11 cellular contexts compared by ENCODE assay signal in the genomic region with DNA sequence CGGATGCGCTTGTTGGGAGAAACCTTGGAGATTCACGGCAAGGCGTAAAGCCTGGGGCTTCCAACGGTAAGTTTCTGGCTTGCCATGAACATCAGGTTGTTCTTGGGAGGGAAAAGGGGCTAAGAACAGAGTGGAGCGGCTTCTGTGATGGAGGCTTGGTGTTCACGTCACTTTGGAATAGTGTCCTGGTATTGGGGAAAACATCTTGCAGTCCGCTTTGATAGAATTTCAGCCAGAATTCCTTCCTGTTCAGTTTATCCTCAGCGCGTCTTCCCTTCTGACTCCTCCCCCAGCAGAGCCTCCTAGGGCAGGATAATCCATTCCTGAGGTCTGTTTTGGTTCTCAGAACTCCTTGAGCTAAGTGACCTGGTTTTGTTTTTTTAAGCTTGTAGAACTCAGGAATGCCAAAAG. TPM values are rescaled to one million over a fixed set of nuclear protein-coding genes. Genes with fewer than 3 reads are reported as not detected.
A peak's percentile ranks its signal among the peaks of the same experiment; 100 is the strongest.
DNase-seq lines count a peak whose midpoint lies in the region; ATAC-seq and TF ChIP-seq lines count a peak whose summit lies in the region.
"Had no signal": no experiment of that assay in that cellular context is flagged by ENCODE, and none has a peak within 500 bp of the region (broad histone marks: within the 10 kb centered on the region; RNA-seq: fewer than 3 reads in every experiment).

No MANE protein-coding gene starts in this region.

- no peak for ATAC-seq in gastrocnemius medialis
- ATAC-seq: GM12878 had no signal

- H3K27ac ChIP-seq in iPS-18a (ENCODE audit: low read length), result no peak overlapping the region
- H3K27ac ChIP-seq in gastrocnemius medialis, result peak overlapping the region; percentile 80 to 82 (median 80)

- H3K36me3 ChIP-seq in iPS-18a (ENCODE audit: control insufficient read depth, low read depth, low read length), result peaks cover 31% of the 10 kb centered on the region
- no peaks in the 10 kb centered on the region for H3K36me3 ChIP-seq in gastrocnemius medialis

- TF ChIP-seq CTCF in astrocyte of the spinal cord (IDR thresholded peaks at IDR 0.05; ENCODE audit: low read depth, low read length) (no peak), gastrocnemius medialis (IDR thresholded peaks at IDR 0.05 in 4 of 5, conservative IDR thresholded peaks at IDR 0.05 in 1 of 5) (no peak)

- DNase-seq in G401 (ENCODE audit: low spot score) (peak; percentile 46), astrocyte of the spinal cord (ENCODE audit: low read depth, low spot score) (peak; percentile 41), gastrocnemius medialis (no peak), SIG-M5 (lab: John Stamatoyannopoulos, UW) (no peak), NCI-H1092 treated with DMSO at 0.1 percent for 48 hours (lab: John Stamatoyannopoulos, UW) (no peak)
- no peak for DNase-seq in activated CD8-positive, alpha-beta memory T cell treated with anti-CD3 and anti-CD28 coated beads, Interleukin-2, amount 50 U/mL, for 4 hours
- no peak for DNase-seq in stimulated activated CD4-positive, alpha-beta T cell treated with anti-CD3 and anti-CD28 coated beads, Interleukin-2, amount 100 ng/mL, for 48 hours
- DNase-seq: NCI-H1694; stimulated activated CD4-positive, alpha-beta T cell treated with anti-CD3 and anti-CD28 coated beads, Interleukin-4, amount 100 ng/mL, for 24 hours had no signal

- H3K4me1 ChIP-seq in iPS-18a (ENCODE audit: control insufficient read depth, low read depth, low read length), result peaks cover 24% of the 10 kb centered on the region
- H3K4me1 ChIP-seq in gastrocnemius medialis, result peaks cover 0 to 19% of the 10 kb centered on the region in 2 donors

- no peak for TF ChIP-seq POLR2A in gastrocnemius medialis (IDR thresholded peaks at IDR 0.05)

- in situ Hi-C loops in G401 (cut with HindIII; ENCODE audit: low sequenced_read_pairs) (no loop called here), astrocyte of the spinal cord (cut with HindIII; ENCODE audit: low sequenced_read_pairs) (no loop called here), gastrocnemius medialis (cut with MboI; ENCODE audit: low sequenced_read_pairs in 4 of 4) (loop anchor here in 2 of 4 donors (25.0 kb wide), 2 partner anchors 189 to 289 kb away; no protein-coding TSS in a partner anchor)

- peak overlapping the region; percentile 47 for H3K9ac ChIP-seq in iPS-18a (ENCODE audit: low read length)

- H3K27me3 ChIP-seq in iPS-18a (ENCODE audit: control insufficient read depth, insufficient read depth, low read length), result no peaks in the 10 kb centered on the region
- H3K27me3 ChIP-seq in gastrocnemius medialis, result peaks cover 2 to 12% (median 6%) of the 10 kb centered on the region in 3 donors

- intact Hi-C loops in gastrocnemius medialis (cut with DNase I; ENCODE audit: low total_unique reads), result loop anchor here (5.0 kb wide), 1 partner anchor 299 kb away; no protein-coding TSS in a partner anchor

- H3K4me3 ChIP-seq in astrocyte of the spinal cord (ENCODE audit: low read depth, low read length) (peak overlapping the region; percentile 75), iPS-18a (ENCODE audit: low read length) (peak overlapping the region; percentile 77), gastrocnemius medialis (peak overlapping the region; percentile 67 to 81 (median 72))
- H3K4me3 ChIP-seq: GM12878 had no signal

- no peaks in the 10 kb centered on the region for H3K9me3 ChIP-seq in iPS-18a (ENCODE audit: control insufficient read depth, low read depth, low read length)
- no peaks in the 10 kb centered on the region for H3K9me3 ChIP-seq in gastrocnemius medialis

RNA-seq across cellular contexts. Expression of a gene that starts 2.0 kb away (rescaled TPM):
- 61.4 and 98.4 TPM in 2 replicates for total RNA-seq in G401 (2014; rRNA removed; shearing (Covaris generic))
- 10 to 100 TPM in 1 of 4 donors, 1 to 10 TPM in 3; 1.9 to 14.8 (median 5.8) TPM for total RNA-seq in gastrocnemius medialis
- total RNA-seq: GM12878 had no signal

Comparison
In these comparisons a context has a peak if more than half of its experiments do, and no peak if none do; other contexts are left out.
1. DNase-seq: peak in G401 (single experiment) and astrocyte of the spinal cord (single experiment); none in gastrocnemius medialis (0 of 2), activated CD8-positive, alpha-beta memory T cell treated with anti-CD3 and anti-CD28 coated beads, Interleukin-2, amount 50 U/mL, for 4 hours (single experiment), stimulated activated CD4-positive, alpha-beta T cell treated with anti-CD3 and anti-CD28 coated beads, Interleukin-2, amount 100 ng/mL, for 48 hours (0 of 2), SIG-M5 (single experiment) and NCI-H1092 treated with DMSO at 0.1 percent for 48 hours (single experiment).
2. Peak in every context shown above with its lines, with median percentiles within 50 percentile points of each other: H3K4me3 ChIP-seq.